ENCODE assay signal across 28 cellular contexts in the genomic region with DNA sequence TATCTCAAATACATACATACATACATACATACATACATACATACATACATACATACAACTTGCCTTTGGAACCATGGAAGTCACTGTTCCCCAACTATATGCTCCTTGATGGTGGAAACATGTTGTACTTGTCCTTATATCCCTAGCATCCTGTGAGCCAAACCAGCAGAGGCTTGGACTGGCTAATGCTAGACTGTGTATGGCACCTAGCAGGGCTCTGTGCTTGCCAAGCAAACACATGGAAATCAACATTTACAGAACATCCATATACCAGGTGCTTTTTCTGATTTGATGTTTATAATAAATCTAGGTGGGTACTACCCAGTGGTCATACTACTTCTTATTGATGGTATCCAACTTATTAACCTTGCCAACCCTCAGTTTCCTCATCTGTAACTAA.
"Had no signal": no experiment of that assay in that cellular context is flagged by ENCODE, and none has a peak within 500 bp of the region (broad histone marks: within the 10 kb centered on the region; RNA-seq: fewer than 3 reads in every experiment).

No MANE protein-coding gene starts in this region.

- H3K4me3 ChIP-seq: K562, PC-9, SJCRH30, SK-N-MC had no signal

- H3K36me3 ChIP-seq: SJCRH30 had no signal

- FAIRE-seq: K562, RCC 7860 had no signal

- H3K27ac ChIP-seq: PC-9, RWPE1, SJCRH30, SK-N-MC had no signal

- DNase-seq: Kasumi-1, KG1, MM.1S, MV-4-11, NCI-H1092, NCI-H1105, NCI-H1417 treated with DMSO at 0.1 percent for 48 hours, NCI-H1436 treated with DMSO at 0.1 percent for 48 hours, NCI-H1694 treated with DMSO at 0.1 percent for 48 hours, NCI-H187 treated with DMSO at 0.1 percent for 48 hours, NCI-H2029, NCI-H2171 treated with DMSO at 0.1 percent for 48 hours, NCI-H446 treated with DMSO at 0.1 percent for 48 hours, NCI-H510A, NCI-H524, NCI-H526, NCI-H774, PC-9, SHP77, SIG-M5, SJCRH30 had no signal

- H3K9me3 ChIP-seq: SJCRH30 had no signal

- ATAC-seq: K562, Panc1, Right ventricle myocardium inferior, SK-N-SH treated with all-trans-retinoic acid at 6 μM for 48 hours had no signal

- H3K27me3 ChIP-seq: SJCRH30 had no signal

- H3K4me2 ChIP-seq: PC-9 had no signal

- H2AFZ ChIP-seq: PC-9 had no signal
